Comparison of ENCODE assay signal across 16 cellular contexts in genomic region chr3:111913163-111913763, GRCh38.
"Had no signal": no experiment of that assay in that cellular context is flagged by ENCODE, and none has a peak within 500 bp of the region (broad histone marks: within the 10 kb centered on the region; RNA-seq: fewer than 3 reads in every experiment).

No MANE protein-coding gene starts in this region.

- H3K27me3 ChIP-seq: adrenal gland had no signal

- H3K4me1 ChIP-seq: parathyroid adenoma had no signal

- H3K27me3 Mint-ChIP-seq: effector memory CD8-positive, alpha-beta T cell; stimulated activated naive B cell treated with anti-CD40 and anti-IgM and Interleukin-4, amounts not matched to agents 10 μg/mL and 1 μg/mL and 100 μg/mL, for 72 hours had no signal

- H3K36me3 Mint-ChIP-seq: activated naive CD4-positive, alpha-beta T cell treated with anti-CD3 and anti-CD28 coated beads, Interleukin-2, amount 50 U/mL, for 72 hours had no signal

- H3K27ac ChIP-seq: adrenal gland, parathyroid adenoma, WERI-Rb-1 had no signal

- H3K4me3 ChIP-seq: adrenal gland had no signal

- H2AFZ ChIP-seq: parathyroid adenoma had no signal

- DNase-seq: activated CD4-positive, alpha-beta T cell treated with anti-CD3 and anti-CD28 coated beads, Interleukin-2, amount 50 U/mL, for 4 hours; activated gamma-delta T cell treated with Interleukin-2 at 50 U/mL for 16 hours; adrenal gland; effector memory CD8-positive, alpha-beta T cell; natural killer cell; stimulated activated CD4-positive, alpha-beta T cell treated with anti-CD3 and anti-CD28 coated beads, Interleukin-4, amount 100 ng/mL, for 4 hours; stimulated activated naive B cell treated with anti-CD40 and anti-IgM and Interleukin-4, amounts not matched to agents 10 μg/mL and 1 μg/mL and 100 μg/mL, for 72 hours; SW 1271; T-helper 2 cell; WERI-Rb-1 had no signal

- H3K36me3 ChIP-seq: WERI-Rb-1 had no signal

- H3K9ac ChIP-seq: parathyroid adenoma had no signal

- H3K9me3 ChIP-seq: adrenal gland had no signal

- H3K9me3 Mint-ChIP-seq: activated naive CD4-positive, alpha-beta T cell treated with anti-CD3 and anti-CD28 coated beads, Interleukin-2, amount 50 U/mL, for 72 hours; activated T-helper 1 cell treated with anti-CD3 and anti-CD28 coated beads, Interleukin-12 subunit alpha, Interleukin-12 subunit beta, Interleukin-2, Interleukin-4 antibody, amounts not matched to agents 30 ng/mL and 10 ng/mL and 1 ng/mL, durations not matched to agents 14 hours and 24 hours and 36 hours; effector memory CD8-positive, alpha-beta T cell; memory B cell; natural killer cell; stimulated activated naive B cell treated with anti-CD40 and anti-IgM and Interleukin-4, amounts not matched to agents 10 μg/mL and 1 μg/mL and 100 μg/mL, for 72 hours had no signal

- FAIRE-seq: bronchial epithelial cell, frontal cortex had no signal

- H3K4me3 Mint-ChIP-seq: activated T-helper 1 cell treated with anti-CD3 and anti-CD28 coated beads, Interleukin-12 subunit alpha, Interleukin-12 subunit beta, Interleukin-2, Interleukin-4 antibody, amounts not matched to agents 30 ng/mL and 10 ng/mL and 1 ng/mL, durations not matched to agents 14 hours and 24 hours and 36 hours; effector memory CD8-positive, alpha-beta T cell; memory B cell; natural killer cell; stimulated activated naive B cell treated with anti-CD40 and anti-IgM and Interleukin-4, amounts not matched to agents 10 μg/mL and 1 μg/mL and 100 μg/mL, for 72 hours had no signal

- H3K27ac Mint-ChIP-seq: activated naive CD4-positive, alpha-beta T cell treated with anti-CD3 and anti-CD28 coated beads, Interleukin-2, amount 50 U/mL, for 72 hours; activated T-helper 1 cell treated with anti-CD3 and anti-CD28 coated beads, Interleukin-12 subunit alpha, Interleukin-12 subunit beta, Interleukin-2, Interleukin-4 antibody, amounts not matched to agents 30 ng/mL and 10 ng/mL and 1 ng/mL, durations not matched to agents 14 hours and 24 hours and 36 hours; effector memory CD8-positive, alpha-beta T cell; memory B cell; natural killer cell; stimulated activated naive B cell treated with anti-CD40 and anti-IgM and Interleukin-4, amounts not matched to agents 10 μg/mL and 1 μg/mL and 100 μg/mL, for 72 hours had no signal

- H3K79me2 ChIP-seq: parathyroid adenoma had no signal
